ENCODE assay signal across 17 cellular contexts in the genomic region with DNA sequence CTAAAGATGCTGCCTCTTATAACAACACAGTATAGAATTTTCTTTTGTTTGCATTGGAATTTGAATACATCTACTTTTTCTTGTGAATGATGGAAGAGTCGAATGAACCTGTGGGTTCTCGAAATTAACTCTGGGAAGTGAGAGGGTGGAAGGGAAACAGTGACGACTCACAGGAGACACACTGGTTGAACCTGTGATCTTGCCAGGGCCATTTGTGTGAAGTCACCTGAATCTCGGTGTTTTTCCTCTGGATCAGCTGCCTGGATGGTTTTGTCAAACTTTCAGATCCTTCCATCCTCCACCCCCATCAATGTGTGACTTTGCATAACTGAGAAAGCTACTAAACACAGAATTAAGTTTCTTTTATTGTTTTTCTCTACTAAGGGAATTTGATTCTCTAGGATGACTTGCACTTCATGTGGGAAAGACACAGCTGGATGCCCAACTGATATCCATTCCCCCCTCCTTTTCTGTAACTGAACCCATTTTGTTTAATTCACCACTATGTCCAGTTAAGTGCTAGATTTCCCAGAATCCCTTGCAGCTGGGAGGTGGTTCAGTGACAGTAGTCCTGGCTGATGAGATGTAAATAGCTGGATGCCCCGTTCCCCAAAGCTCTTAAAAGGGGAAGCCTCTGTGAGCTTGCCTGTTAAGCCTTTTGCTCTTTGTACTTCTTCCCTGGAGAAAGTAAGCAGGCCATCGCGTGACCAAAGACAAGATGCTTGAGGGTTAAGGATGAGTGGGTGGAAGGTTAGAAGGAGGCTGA. TPM values are rescaled to one million over a fixed set of nuclear protein-coding genes. Genes with fewer than 3 reads are reported as not detected.
DNase-seq lines count a peak whose midpoint lies in the region; ATAC-seq, FAIRE-seq and TF ChIP-seq lines count a peak whose summit lies in the region.
"Had no signal": no experiment of that assay in that cellular context is flagged by ENCODE, and none has a peak within 500 bp of the region (broad histone marks: within the 10 kb centered on the region; RNA-seq: fewer than 3 reads in every experiment).

No MANE protein-coding gene starts in this region.

- intact Hi-C loops in A673 (cut with micrococcal nuclease; ENCODE audit: unreplicated experiment), result no loop called here

- no peaks in the 10 kb centered on the region for H3K9me3 ChIP-seq in A673 (ENCODE audit: low read depth, low read length, poor library complexity, severe bottlenecking)
- H3K9me3 ChIP-seq: BE2C had no signal

- H3K27me3 ChIP-seq in A673 (replicated peaks; ENCODE audit: insufficient read depth, low read depth, low read length, poor library complexity), result no peaks in the 10 kb centered on the region
- H3K27me3 ChIP-seq: BE2C had no signal

- no peak for TF ChIP-seq CTCF in A673 (conservative IDR thresholded peaks at IDR 0.05; ENCODE audit: low read depth, low read length)

- BruUV-seq in A673 (replicated peaks; lab: Mats Ljungman, UMichigan), result no TSS peak

- no peak overlapping the region for H3K27ac ChIP-seq in A673 (ENCODE audit: low read depth, low read length, poor library complexity, severe bottlenecking)
- H3K27ac ChIP-seq: parathyroid adenoma had no signal

- CTCF ChIA-PET in A673 (lab: Charles Lee), result no interaction called here

- POLR2A ChIA-PET in A673 (lab: Charles Lee; ENCODE audit: low non-redundant PET), result no interaction called here

- peaks cover 31% of the 10 kb centered on the region for H3K4me1 ChIP-seq in A673 (ENCODE audit: insufficient read depth, low read length, poor library complexity, severe bottlenecking)
- H3K4me1 ChIP-seq: BE2C had no signal

- no peak for ATAC-seq in GM19463 (IDR thresholded peaks at IDR 0.05; ENCODE audit: unreplicated experiment)
- ATAC-seq: effector memory CD8-positive, alpha-beta T cell; T-cell had no signal

- no peaks in the 10 kb centered on the region for H3K36me3 ChIP-seq in A673 (ENCODE audit: insufficient read depth, low read length, poor library complexity, severe bottlenecking)
- H3K36me3 ChIP-seq: BE2C had no signal

- in situ Hi-C loops in SK-MEL-5 (cut with HindIII; ENCODE audit: low pct_unique_long_range_greater_than_20kb, low sequenced_read_pairs), result no loop called here

- no peak for TF ChIP-seq POLR2A in GM12892 (IDR thresholded peaks at IDR 0.05; ENCODE audit: low read depth, low read length)
- no peak for TF ChIP-seq POLR2A in H54 (IDR thresholded peaks at IDR 0.05; ENCODE audit: low read depth, low read length)

- DNase-seq in A673 (ENCODE audit: low spot score) (peak; percentile 45), GM12892 (ENCODE audit: insufficient read length) (no peak), SK-MEL-5 (ENCODE audit: low read depth, low spot score) (peak; percentile 3), left kidney (ENCODE audit: low read depth, low spot score) (peak; percentile 80), occipital lobe (lab: John Stamatoyannopoulos, UW) (no peak), NCI-H187 treated with DMSO at 0.1 percent for 48 hours (lab: John Stamatoyannopoulos, UW) (no peak), H54 (ENCODE audit: insufficient read length, low spot score) (no peak)
- DNase-seq: activated CD4-positive, CD25-positive, alpha-beta regulatory T cell; activated naive CD4-positive, alpha-beta T cell treated with Interleukin-2 at 50 U/mL for 16 hours; BE2C; DND-41; effector memory CD8-positive, alpha-beta T cell; foreskin fibroblast; NCI-H1092 treated with DMSO at 0.1 percent for 48 hours; T-cell had no signal

- FAIRE-seq in GM12892 (lab: Jason Lieb, UNC) (peak; percentile 42), H54 (lab: Jason Lieb, UNC) (no peak)

- no peak overlapping the region for H3K4me3 ChIP-seq in A673 (ENCODE audit: low read depth, low read length, poor library complexity, severe bottlenecking)

RNA-seq across cellular contexts. Expression of gene PPFIBP1, which starts 6.3 kb away (rescaled TPM):
- total RNA-seq in A673 (2021), result 41.2 and 49.1 TPM in 2 replicates
- polyA plus RNA-seq in GM12892 (2012; ENCODE audit: missing spikeins), result 16.9 TPM
- total RNA-seq in SK-MEL-5 (2014; rRNA removed; shearing (Covaris generic)), result 53.7 and 55.8 TPM in 2 replicates
- 51.2 and 79.8 TPM in 2 replicates for polyA plus RNA-seq in SK-MEL-5 (2015; cell fraction: cytosol; rRNA removed)
- polyA plus RNA-seq in SK-MEL-5 (2015; cell fraction: nucleus; rRNA removed), result 42.3 and 51.3 TPM in 2 replicates
- 108 TPM for total RNA-seq in occipital lobe

Comparison
In these comparisons a context has a peak if more than half of its experiments do, and no peak if none do; other contexts are left out.
1. DNase-seq: peak in A673 (single experiment), SK-MEL-5 (single experiment) and left kidney (single experiment); none in GM12892 (single experiment), occipital lobe (single experiment), NCI-H187 treated with DMSO at 0.1 percent for 48 hours (single experiment) and H54 (single experiment).